ENCODE assay signal across 8 cellular contexts in the genomic region with DNA sequence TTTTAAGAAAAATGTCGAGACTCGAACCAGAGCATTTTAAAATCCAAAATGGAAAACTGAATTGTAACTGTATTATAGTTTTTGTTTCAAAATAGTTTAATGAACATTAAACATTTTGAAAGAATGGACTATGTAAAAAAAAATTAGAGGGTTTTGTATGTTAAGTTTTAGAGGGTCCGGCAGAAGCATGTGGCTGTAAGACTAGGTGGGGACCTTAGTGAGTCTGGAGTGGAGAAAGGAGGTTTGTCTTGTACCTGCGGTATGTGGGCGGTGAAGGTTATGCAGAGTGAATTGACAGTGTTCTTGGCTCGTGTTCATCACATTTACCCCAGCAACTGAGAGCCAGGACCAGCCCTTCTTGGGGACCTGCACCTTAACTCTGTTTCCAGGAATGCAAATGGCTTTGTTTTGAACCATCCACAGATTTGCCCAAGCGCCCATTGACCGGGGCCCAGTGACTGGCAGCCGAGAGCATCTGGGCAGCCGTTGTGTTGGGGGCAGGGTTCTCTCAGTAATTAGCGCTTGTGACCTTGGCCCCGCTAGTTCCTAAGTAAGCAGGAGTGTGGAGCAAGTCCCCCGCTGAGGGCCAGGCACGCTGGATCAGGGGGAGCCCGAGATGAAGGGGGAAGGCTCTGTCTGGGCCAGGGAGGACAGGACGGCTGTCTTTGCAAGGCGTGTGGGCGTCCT. TPM values are rescaled to one million over a fixed set of nuclear protein-coding genes. Genes with fewer than 3 reads are reported as not detected.
A peak's percentile ranks its signal among the peaks of the same experiment; 100 is the strongest.
DNase-seq lines count a peak whose midpoint lies in the region; ATAC-seq and TF ChIP-seq lines count a peak whose summit lies in the region.

No MANE protein-coding gene starts in this region.

- H3K27ac ChIP-seq in OCI-LY3 (ENCODE audit: low read length), result peak overlapping the region; percentile 81

- H3K27ac Mint-ChIP-seq in type B pancreatic cell, result peak overlapping the region; percentile 99

- no peaks in the 10 kb centered on the region for H3K27me3 ChIP-seq in OCI-LY3 (ENCODE audit: low read depth, low read length)

- DNase-seq in G401 (ENCODE audit: low spot score) (peak; percentile 62), medulla oblongata (ENCODE audit: extremely low spot score) (peak; percentile 57), type B pancreatic cell (ENCODE audit: extremely low spot score, unreplicated experiment) (no peak), NCI-H446 treated with DMSO at 0.1 percent for 48 hours (lab: John Stamatoyannopoulos, UW) (no peak)
- peak; percentile 54 for DNase-seq in central memory CD4-positive, alpha-beta T cell

- peak overlapping the region; percentile 87 for H3K4me3 Mint-ChIP-seq in type B pancreatic cell

- in situ Hi-C loops in G401 (cut with HindIII; ENCODE audit: low sequenced_read_pairs), result no loop called here

- H3K9me3 Mint-ChIP-seq in type B pancreatic cell, result no peaks in the 10 kb centered on the region

- peak overlapping the region; percentile 91 for H3K4me3 ChIP-seq in OCI-LY3 (ENCODE audit: low read length)

- peaks cover 7% of the 10 kb centered on the region for H3K27me3 Mint-ChIP-seq in type B pancreatic cell

- peak overlapping the region; percentile 98 for H3K4me2 ChIP-seq in OCI-LY3 (ENCODE audit: low read length)

- no peaks in the 10 kb centered on the region for H3K9me3 ChIP-seq in OCI-LY3 (ENCODE audit: insufficient read depth, low read length)

- peaks cover 31% of the 10 kb centered on the region for H3K36me3 ChIP-seq in OCI-LY3 (replicated peaks; ENCODE audit: low read depth, low read length)

- ATAC-seq in HG02981 (IDR thresholded peaks at IDR 0.05; ENCODE audit: unreplicated experiment) (no peak), HG03196 (IDR thresholded peaks at IDR 0.05; ENCODE audit: unreplicated experiment) (no peak)

- H3K4me1 Mint-ChIP-seq in type B pancreatic cell (ENCODE audit: unreplicated experiment), result peaks cover 24% of the 10 kb centered on the region

- no peak for TF ChIP-seq CTCF in OCI-LY3 (IDR thresholded peaks at IDR 0.05; ENCODE audit: low read depth, low read length)
- no peak for TF ChIP-seq CTCF in type B pancreatic cell (conservative IDR thresholded peaks at IDR 0.05)

- H2AFZ ChIP-seq in OCI-LY3 (ENCODE audit: low read depth, low read length), result no peak overlapping the region

- peaks cover 19% of the 10 kb centered on the region for H3K4me1 ChIP-seq in OCI-LY3 (ENCODE audit: low read length)

- peaks cover 27% of the 10 kb centered on the region for H3K36me3 Mint-ChIP-seq in type B pancreatic cell

- peak overlapping the region; percentile 97 for H3K9ac ChIP-seq in OCI-LY3 (ENCODE audit: low read length)

- peaks cover 18% of the 10 kb centered on the region for H4K20me1 ChIP-seq in OCI-LY3 (ENCODE audit: insufficient read depth, low read length)

- peaks cover 39% of the 10 kb centered on the region for H3K79me2 ChIP-seq in OCI-LY3 (ENCODE audit: low read length)

RNA-seq across cellular contexts. Expression of a gene that starts 1.4 kb away (rescaled TPM):
- total RNA-seq in G401 (2014; rRNA removed; shearing (Covaris generic)), result 25.8 and 35.8 TPM in 2 replicates
- 117 and 269 TPM in 2 replicates for total RNA-seq in type B pancreatic cell (ENCODE audit: low replicate concordance)

Comparison
In these comparisons a context has a peak if more than half of its experiments do, and no peak if none do; other contexts are left out.
1. DNase-seq: peak in G401 (single experiment), central memory CD4-positive, alpha-beta T cell (single experiment) and medulla oblongata (single experiment); none in type B pancreatic cell (single experiment) and NCI-H446 treated with DMSO at 0.1 percent for 48 hours (single experiment).